ENCODE assay signal across 11 cellular contexts in the genomic region with DNA sequence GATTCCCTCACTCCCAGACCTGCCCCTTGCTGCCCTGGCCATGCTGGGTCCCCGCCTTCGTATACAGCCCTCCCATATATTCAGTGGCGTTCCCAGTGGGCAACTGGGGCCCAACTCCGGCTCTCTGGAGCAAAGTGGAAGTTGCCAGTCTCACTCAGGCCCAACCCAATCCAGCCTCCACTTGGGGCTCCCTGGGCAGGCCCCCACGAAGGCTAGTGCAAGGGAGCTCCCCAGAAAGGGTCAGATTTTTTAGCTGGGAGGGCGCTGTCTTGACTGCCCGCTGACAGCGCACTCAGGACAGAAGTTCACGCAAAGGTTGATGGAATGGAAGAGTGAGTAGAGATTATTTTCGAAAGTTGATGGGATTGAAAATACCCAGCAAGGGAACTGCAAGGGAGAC. TPM values are rescaled to one million over a fixed set of nuclear protein-coding genes. Genes with fewer than 3 reads are reported as not detected.
A peak's percentile ranks its signal among the peaks of the same experiment; 100 is the strongest.
DNase-seq lines count a peak whose midpoint lies in the region; ATAC-seq, FAIRE-seq and TF ChIP-seq lines count a peak whose summit lies in the region.
"Had no signal": no experiment of that assay in that cellular context is flagged by ENCODE, and none has a peak within 500 bp of the region (broad histone marks: within the 10 kb centered on the region; RNA-seq: fewer than 3 reads in every experiment).

No MANE protein-coding gene starts in this region.

- CTCF ChIA-PET in CD4-positive, alpha-beta memory T cell (lab: Charles Lee; ENCODE audit: partially characterized antibody), result interaction anchor here (0.9 to 20.6 kb wide), 9 partner anchors 12 to 81 kb away, joined by 3 to 543 read pairs (median 24); partner anchors contain the start of genes PIGT and SYS1
- CTCF ChIA-PET in endothelial cell of umbilical vein (lab: Charles Lee), result interaction anchor here (1.2 to 9.8 kb wide), 14 partner anchors 11 to 399 kb away, joined by 3 to 416 read pairs (median 32); partner anchors contain the start of genes DBNDD2 and SYS1
- CTCF ChIA-PET in HEK293T (lab: Yijun Ruan, JAX), result interaction anchor here (0.6 to 2.9 kb wide), 7 partner anchors 9 to 114 kb away, joined by 3 to 9 read pairs (median 3); partner anchors contain the start of gene SYS1

- no peak for TF ChIP-seq POLR2A in endothelial cell of umbilical vein (IDR thresholded peaks at IDR 0.05; ENCODE audit: low read depth, low read length)

- no peaks in the 10 kb centered on the region for H3K27me3 Mint-ChIP-seq in CD4-positive, alpha-beta memory T cell

- no peaks in the 10 kb centered on the region for H3K27me3 ChIP-seq in CD4-positive, alpha-beta memory T cell (ENCODE audit: insufficient read depth, low read length)
- H3K27me3 ChIP-seq in H7 (ENCODE audit: control insufficient read depth, insufficient read depth, low read length) (peaks cover 8% of the 10 kb centered on the region), endothelial cell of umbilical vein (ENCODE audit: control insufficient read depth in 2 of 2, insufficient read depth in 2 of 2, low read length in 2 of 2) (no peaks in the 10 kb centered on the region), psoas muscle (ENCODE audit: insufficient read depth in 3 of 3, low read length in 2 of 3) (no peaks in the 10 kb centered on the region), brain microvascular endothelial cell (replicated peaks) (no peaks in the 10 kb centered on the region)
- H3K27me3 ChIP-seq: testis had no signal

- peaks cover 35% of the 10 kb centered on the region for H3K4me1 ChIP-seq in CD4-positive, alpha-beta memory T cell (ENCODE audit: insufficient read depth, low read length)
- peaks cover 7% of the 10 kb centered on the region for H3K4me1 ChIP-seq in endothelial cell of umbilical vein (ENCODE audit: control insufficient read depth, extremely low read depth, insufficient read depth, low read length)
- H3K4me1 ChIP-seq in psoas muscle, result no peaks in the 10 kb centered on the region

- peaks cover 7 to 25% of the 10 kb centered on the region in 2 donors for H3K36me3 Mint-ChIP-seq in CD4-positive, alpha-beta memory T cell

- peaks cover 4% of the 10 kb centered on the region for H3K36me3 ChIP-seq in CD4-positive, alpha-beta memory T cell (ENCODE audit: insufficient read depth, low read length)
- H3K36me3 ChIP-seq in H7 (replicated peaks; ENCODE audit: control insufficient read depth, insufficient read depth, low read length) (no peaks in the 10 kb centered on the region), endothelial cell of umbilical vein (ENCODE audit: control insufficient read depth in 2 of 2, extremely low read depth in 1 of 2, insufficient read depth in 2 of 2, low read length in 2 of 2) (peaks cover 0 to 8% of the 10 kb centered on the region in 2 experiments), psoas muscle (ENCODE audit: insufficient read depth in 1 of 2, low read depth in 1 of 2) (peaks cover 9 to 20% of the 10 kb centered on the region in 2 donors), brain microvascular endothelial cell (replicated peaks) (peaks cover 12% of the 10 kb centered on the region)

- no TSS peak for BruUV-seq in endothelial cell of umbilical vein (replicated peaks; lab: Mats Ljungman, UMichigan)

- H4K20me1 ChIP-seq in endothelial cell of umbilical vein (replicated peaks; ENCODE audit: control insufficient read depth, extremely low read depth, insufficient read depth, low read length), result no peaks in the 10 kb centered on the region

- no peaks in the 10 kb centered on the region for H3K9me1 ChIP-seq in endothelial cell of umbilical vein (replicated peaks; ENCODE audit: control insufficient read depth, extremely low read depth, insufficient read depth, low read length)

- peak overlapping the region; percentile 24 for H2AFZ ChIP-seq in endothelial cell of umbilical vein (ENCODE audit: low read depth, low read length)

- no peak for TF ChIP-seq CTCF in endothelial cell of umbilical vein (IDR thresholded peaks at IDR 0.05; ENCODE audit: extremely low read depth in 1 of 2, insufficient read depth in 1 of 2, low read depth in 1 of 2, low read length in 2 of 2)
- no peak for TF ChIP-seq CTCF in psoas muscle (IDR thresholded peaks at IDR 0.05)
- no peak for TF ChIP-seq CTCF in brain microvascular endothelial cell (IDR thresholded peaks at IDR 0.05; ENCODE audit: low read depth, low read length, missing control alignments)

- no peak overlapping the region for H3K9ac ChIP-seq in endothelial cell of umbilical vein (replicated peaks; ENCODE audit: extremely low read depth, insufficient read depth, low read length)

- ATAC-seq in psoas muscle, result no peak

- no peak overlapping the region for H3K27ac ChIP-seq in CD4-positive, alpha-beta memory T cell (ENCODE audit: low read depth, low read length)
- H3K27ac ChIP-seq in endothelial cell of umbilical vein (ENCODE audit: insufficient read depth, low read depth, low read length), result no peak overlapping the region
- no peak overlapping the region for H3K27ac ChIP-seq in psoas muscle
- H3K27ac ChIP-seq in brain microvascular endothelial cell, result no peak overlapping the region
- H3K27ac ChIP-seq: testis had no signal

- WGBS in psoas muscle, 3 donors, result 82 to 90% (median 83%) methylated on average over 10 of the region's 10 CpGs

- no peak overlapping the region for H3K4me2 ChIP-seq in endothelial cell of umbilical vein (ENCODE audit: insufficient read depth, low read length)

- peak overlapping the region; percentile 55 to 90 (median 84) for H3K27ac Mint-ChIP-seq in CD4-positive, alpha-beta memory T cell

- H3K4me3 Mint-ChIP-seq in CD4-positive, alpha-beta memory T cell, result peak overlapping the region in 6 of 8 donors; percentile 3 to 77 (median 38)

- H3K9me3 ChIP-seq in CD4-positive, alpha-beta memory T cell (ENCODE audit: control insufficient read depth in 1 of 2, low read length in 2 of 2), result no peaks in the 10 kb centered on the region
- no peaks in the 10 kb centered on the region for H3K9me3 ChIP-seq in endothelial cell of umbilical vein (replicated peaks; ENCODE audit: control insufficient read depth, insufficient read depth, low read length)
- H3K9me3 ChIP-seq in psoas muscle, result no peaks in the 10 kb centered on the region
- H3K9me3 ChIP-seq: testis had no signal

- no peak overlapping the region for H3K4me3 ChIP-seq in CD4-positive, alpha-beta memory T cell (ENCODE audit: low read length in 2 of 2)
- peak overlapping the region; percentile 45; the same call in 1 of the 2 replicates for H3K4me3 ChIP-seq in H7 (ENCODE audit: insufficient read depth, low read depth, low read length)
- no peak overlapping the region for H3K4me3 ChIP-seq in endothelial cell of umbilical vein (replicated peaks in 1 of 3; ENCODE audit: insufficient read depth in 1 of 3, low read depth in 1 of 3, low read length in 3 of 3)
- H3K4me3 ChIP-seq in psoas muscle, result peak overlapping the region; percentile 63
- H3K4me3 ChIP-seq in brain microvascular endothelial cell (ENCODE audit: low read depth, low read length), result no peak overlapping the region

- H3K4me1 Mint-ChIP-seq in CD4-positive, alpha-beta memory T cell, result peaks cover 24 to 57% (median 44%) of the 10 kb centered on the region in 4 donors

- dilution Hi-C loops in endothelial cell of umbilical vein (cut with MboI; ENCODE audit: extremely low pct_ligation_motif_present, low sequenced_read_pairs), result no loop called here

- peaks cover 0 to 6% (median 0%) of the 10 kb centered on the region in 8 donors for H3K9me3 Mint-ChIP-seq in CD4-positive, alpha-beta memory T cell

- in situ Hi-C loops in brain microvascular endothelial cell (cut with HindIII; ENCODE audit: low pct_ligation_motif_present, low sequenced_read_pairs), result no loop called here

- H3K79me2 ChIP-seq in endothelial cell of umbilical vein (ENCODE audit: control insufficient read depth, insufficient read depth, low read length), result no peaks in the 10 kb centered on the region

- no peak for FAIRE-seq in endothelial cell of umbilical vein (lab: Jason Lieb, UNC)

- DNase-seq in CD4-positive, alpha-beta memory T cell, result no peak
- DNase-seq in H7 (no peak), endothelial cell of umbilical vein (ENCODE audit: low read depth, low spot score) (no peak), psoas muscle (no peak), HEK293T (ENCODE audit: extremely low spot score) (no peak), dermis blood vessel endothelial cell (no peak), brain microvascular endothelial cell (no peak), NCI-H1930 (lab: John Stamatoyannopoulos, UW) (no peak)
- DNase-seq: testis had no signal

- POLR2A ChIA-PET in CD4-positive, alpha-beta memory T cell (lab: Charles Lee; ENCODE audit: partially characterized antibody), result interaction anchor here (1.6 to 6.5 kb wide), 7 partner anchors 9 to 64 kb away, joined by 7 to 179 read pairs (median 40); partner anchors contain the start of genes DBNDD2, PIGT, SDC4 and SYS1
- POLR2A ChIA-PET in endothelial cell of umbilical vein (lab: Charles Lee), result interaction anchor here (0.8 to 2.3 kb wide), 2 partner anchors 9 to 65 kb away, joined by 3 to 8 read pairs; partner anchors contain the start of gene SYS1
- POLR2A ChIA-PET in HEK293T (lab: Yijun Ruan, JAX), result interaction anchor here (2.1 kb wide), 2 partner anchors 9 to 64 kb away, joined by 9 to 16 read pairs; partner anchors contain the start of gene SYS1

- intact Hi-C loops in CD4-positive, alpha-beta memory T cell (cut with micrococcal nuclease), result no loop called here
- intact Hi-C loops in endothelial cell of umbilical vein (cut with micrococcal nuclease) (loop anchor here (1.0 to 2.0 kb wide), 2 partner anchors 9 to 23 kb away; partner anchors contain the start of genes SDC4 and SYS1), psoas muscle (cut with DNase I) (loop anchor here (5.0 kb wide), 3 partner anchors 45 to 65 kb away; partner anchors contain the start of gene PIGT (in 1 of the 2))

RNA-seq across cellular contexts. Expression of gene TP53TG5, which starts 5.9 kb away (rescaled TPM):
- total RNA-seq in CD4-positive, alpha-beta memory T cell, result under 1 TPM in 1 of 2 experiments, not detected in 1; 0.36 TPM
- polyA plus RNA-seq in CD4-positive, alpha-beta memory T cell, result under 1 TPM; 0.11 to 0.24 TPM
- not detected in 2 replicates for total RNA-seq in H7 (2014; rRNA removed; shearing (Covaris generic))
- total RNA-seq in endothelial cell of umbilical vein, result not detected in 2 replicates
- not detected in 2 replicates for polyA plus RNA-seq in endothelial cell of umbilical vein
- not detected in 2 replicates for polyA plus RNA-seq in endothelial cell of umbilical vein (2011; cell fraction: cytosol; rRNA removed)
- not detected in 2 replicates for polyA plus RNA-seq in endothelial cell of umbilical vein (2011; cell fraction: nucleus; rRNA removed)
- polyA plus RNA-seq in endothelial cell of umbilical vein (2012), result 0.12 and 0.22 TPM in 2 replicates
- polyA minus RNA-seq in endothelial cell of umbilical vein, result not detected in 2 replicates
- not detected for polyA minus RNA-seq in endothelial cell of umbilical vein (2011; cell fraction: cytosol; rRNA and poly(A)+ RNA removed)
- polyA minus RNA-seq in endothelial cell of umbilical vein (2011; cell fraction: nucleus; rRNA and poly(A)+ RNA removed), result not detected in 2 replicates
- total RNA-seq in psoas muscle, result under 1 TPM in 2 of 4 donors, not detected in 2; 0.38 to 0.69 TPM
- polyA plus RNA-seq in psoas muscle, result 1 to 10 TPM in 1 of 3 donors, under 1 TPM in 2; 0.12 to 1.0 (median 0.16) TPM
- not detected in 2 replicates for total RNA-seq in dermis blood vessel endothelial cell
- total RNA-seq: mesenteric fat pad, pulmonary artery endothelial cell had no signal

RNA-seq across cellular contexts. Expression of gene SYS1, which starts 9.3 kb away (rescaled TPM):
- 10 to 100 TPM; 56.4 to 56.6 TPM for total RNA-seq in CD4-positive, alpha-beta memory T cell
- polyA plus RNA-seq in CD4-positive, alpha-beta memory T cell, result 10 to 100 TPM; 24.7 to 30.2 TPM
- 11.8 and 22.8 TPM in 2 replicates for total RNA-seq in H7 (2014; rRNA removed; shearing (Covaris generic))
- total RNA-seq in endothelial cell of umbilical vein, result 22.3 and 27.4 TPM in 2 replicates
- polyA plus RNA-seq in endothelial cell of umbilical vein, result 79.6 and 91.8 TPM in 2 replicates
- polyA plus RNA-seq in endothelial cell of umbilical vein (2011; cell fraction: cytosol; rRNA removed), result 45.7 and 47.1 TPM in 2 replicates
- polyA plus RNA-seq in endothelial cell of umbilical vein (2011; cell fraction: nucleus; rRNA removed), result 27.8 and 30.1 TPM in 2 replicates
- polyA plus RNA-seq in endothelial cell of umbilical vein (2012), result 21.2 and 22.0 TPM in 2 replicates
- polyA minus RNA-seq in endothelial cell of umbilical vein, result 65.4 and 73.2 TPM in 2 replicates
- 34.8 TPM for polyA minus RNA-seq in endothelial cell of umbilical vein (2011; cell fraction: cytosol; rRNA and poly(A)+ RNA removed)
- polyA minus RNA-seq in endothelial cell of umbilical vein (2011; cell fraction: nucleus; rRNA and poly(A)+ RNA removed), result 34.8 and 36.4 TPM in 2 replicates
- 10 to 100 TPM; 17.1 to 29.6 (median 22.9) TPM for total RNA-seq in psoas muscle
- 10 to 100 TPM; 40.9 to 73.3 (median 58.1) TPM for polyA plus RNA-seq in psoas muscle
- 23.3 and 26.2 TPM in 2 replicates for total RNA-seq in dermis blood vessel endothelial cell

RNA-seq across cellular contexts. Expression of gene SDC4, which starts 24.0 kb away (rescaled TPM):
- 1 to 10 TPM; 3.8 to 3.9 TPM for total RNA-seq in CD4-positive, alpha-beta memory T cell
- polyA plus RNA-seq in CD4-positive, alpha-beta memory T cell, result 1 to 10 TPM; 1.2 to 2.3 TPM
- 47.3 and 56.1 TPM in 2 replicates for total RNA-seq in H7 (2014; rRNA removed; shearing (Covaris generic))
- total RNA-seq in endothelial cell of umbilical vein, result 28.7 and 32.0 TPM in 2 replicates
- polyA plus RNA-seq in endothelial cell of umbilical vein, result 23.1 and 26.3 TPM in 2 replicates
- 21.9 and 24.6 TPM in 2 replicates for polyA plus RNA-seq in endothelial cell of umbilical vein (2011; cell fraction: cytosol; rRNA removed)
- polyA plus RNA-seq in endothelial cell of umbilical vein (2011; cell fraction: nucleus; rRNA removed), result 12.5 and 13.1 TPM in 2 replicates
- polyA plus RNA-seq in endothelial cell of umbilical vein (2012), result 39.6 and 39.9 TPM in 2 replicates
- 35.6 and 41.7 TPM in 2 replicates for polyA minus RNA-seq in endothelial cell of umbilical vein
- polyA minus RNA-seq in endothelial cell of umbilical vein (2011; cell fraction: cytosol; rRNA and poly(A)+ RNA removed), result 39.9 TPM
- polyA minus RNA-seq in endothelial cell of umbilical vein (2011; cell fraction: nucleus; rRNA and poly(A)+ RNA removed), result 5.9 and 7.6 TPM in 2 replicates
- 100 to 1,000 TPM in 2 of 4 donors, 10 to 100 TPM in 2; 32.2 to 283 (median 161) TPM for total RNA-seq in psoas muscle
- polyA plus RNA-seq in psoas muscle, result 100 to 1,000 TPM in 1 of 3 donors, 10 to 100 TPM in 2; 41.6 to 323 (median 63.9) TPM
- 41.5 and 79.3 TPM in 2 replicates for total RNA-seq in dermis blood vessel endothelial cell

RNA-seq across cellular contexts. Expression of gene DBNDD2, which starts 35.8 kb away (rescaled TPM):
- total RNA-seq in CD4-positive, alpha-beta memory T cell, result 10 to 100 TPM; 17.8 to 18.4 TPM
- 10 to 100 TPM; 12.9 to 15.4 TPM for polyA plus RNA-seq in CD4-positive, alpha-beta memory T cell
- total RNA-seq in H7 (2014; rRNA removed; shearing (Covaris generic)), result 12.5 and 23.4 TPM in 2 replicates
- 15.6 and 16.3 TPM in 2 replicates for total RNA-seq in endothelial cell of umbilical vein
- 27.9 and 28.7 TPM in 2 replicates for polyA plus RNA-seq in endothelial cell of umbilical vein
- 19.5 and 20.9 TPM in 2 replicates for polyA plus RNA-seq in endothelial cell of umbilical vein (2011; cell fraction: cytosol; rRNA removed)
- 9.2 and 9.7 TPM in 2 replicates for polyA plus RNA-seq in endothelial cell of umbilical vein (2011; cell fraction: nucleus; rRNA removed)
- polyA plus RNA-seq in endothelial cell of umbilical vein (2012), result 8.6 and 12.3 TPM in 2 replicates
- polyA minus RNA-seq in endothelial cell of umbilical vein, result 11.2 and 16.2 TPM in 2 replicates
- 1.8 TPM for polyA minus RNA-seq in endothelial cell of umbilical vein (2011; cell fraction: cytosol; rRNA and poly(A)+ RNA removed)
- polyA minus RNA-seq in endothelial cell of umbilical vein (2011; cell fraction: nucleus; rRNA and poly(A)+ RNA removed), result 4.0 and 4.8 TPM in 2 replicates
- 100 to 1,000 TPM; 108 to 180 (median 163) TPM for total RNA-seq in psoas muscle
- 100 to 1,000 TPM; 151 to 230 (median 162) TPM for polyA plus RNA-seq in psoas muscle
- 3.4 and 8.9 TPM in 2 replicates for total RNA-seq in dermis blood vessel endothelial cell

RNA-seq across cellular contexts. Expression of gene PIGT, which starts 43.7 kb away (rescaled TPM):
- 10 to 100 TPM; 81.9 to 84.5 TPM for total RNA-seq in CD4-positive, alpha-beta memory T cell
- 10 to 100 TPM; 85.6 to 92.2 TPM for polyA plus RNA-seq in CD4-positive, alpha-beta memory T cell
- 67.9 and 70.5 TPM in 2 replicates for total RNA-seq in H7 (2014; rRNA removed; shearing (Covaris generic))
- total RNA-seq in endothelial cell of umbilical vein (92.7 and 96.8 TPM in 2 replicates), psoas muscle (10 to 100 TPM; 48.0 to 74.9 (median 57.1) TPM), dermis blood vessel endothelial cell (23.8 and 32.4 TPM in 2 replicates)
- polyA plus RNA-seq in endothelial cell of umbilical vein (143 and 162 TPM in 2 replicates), psoas muscle (100 to 1,000 TPM in 1 of 3 donors, 10 to 100 TPM in 2; 57.3 to 113 (median 94.7) TPM)
- 110 and 116 TPM in 2 replicates for polyA plus RNA-seq in endothelial cell of umbilical vein (2011; cell fraction: cytosol; rRNA removed)
- 75.5 and 86.2 TPM in 2 replicates for polyA plus RNA-seq in endothelial cell of umbilical vein (2011; cell fraction: nucleus; rRNA removed)
- 85.7 and 98.7 TPM in 2 replicates for polyA plus RNA-seq in endothelial cell of umbilical vein (2012)
- polyA minus RNA-seq in endothelial cell of umbilical vein, result 70.6 and 79.1 TPM in 2 replicates
- polyA minus RNA-seq in endothelial cell of umbilical vein (2011; cell fraction: cytosol; rRNA and poly(A)+ RNA removed), result 50.8 TPM
- polyA minus RNA-seq in endothelial cell of umbilical vein (2011; cell fraction: nucleus; rRNA and poly(A)+ RNA removed), result 47.8 and 52.4 TPM in 2 replicates

Comparison
In these comparisons a context has a peak if more than half of its experiments do, and no peak if none do; other contexts are left out.
1. H3K4me3 ChIP-seq: peak in H7 (single experiment) and psoas muscle (single experiment); none in CD4-positive, alpha-beta memory T cell (0 of 2), endothelial cell of umbilical vein (0 of 3) and brain microvascular endothelial cell (single experiment).